14 cellular contexts compared by ENCODE assay signal in genomic region chr1:6899141-6899540, GRCh38.
A peak's percentile ranks its signal among the peaks of the same experiment; 100 is the strongest.
DNase-seq lines count a peak whose midpoint lies in the region; ATAC-seq and TF ChIP-seq lines count a peak whose summit lies in the region.
"Had no signal": no experiment of that assay in that cellular context is flagged by ENCODE, and none has a peak within 500 bp of the region (broad histone marks: within the 10 kb centered on the region; RNA-seq: fewer than 3 reads in every experiment).

No MANE protein-coding gene starts in this region.

- no peaks in the 10 kb centered on the region for H3K36me3 ChIP-seq in IMR-90 (ENCODE audit: control insufficient read depth, insufficient read depth, low read length)

- H3K9me3 ChIP-seq in IMR-90 (ENCODE audit: control insufficient read depth, insufficient read depth, low read length), result no peaks in the 10 kb centered on the region

- TF ChIP-seq CTCF in C4-2B (conservative IDR thresholded peaks at IDR 0.05) (no peak), IMR-90 (conservative IDR thresholded peaks at IDR 0.05; ENCODE audit: low read depth, low read length) (no peak), cardiac fibroblast (IDR thresholded peaks at IDR 0.05; ENCODE audit: low read depth, low read length) (no peak)

- intact Hi-C loops in IMR-90 (cut with micrococcal nuclease), result loop anchor here (10.0 kb wide), 1 partner anchor 316 kb away; no protein-coding TSS in a partner anchor
- intact Hi-C loops in cardiac septum (cut with DNase I), result loop anchor here (5.0 to 10.0 kb wide), 2 partner anchors 173 to 316 kb away; no protein-coding TSS in a partner anchor

- peaks cover 7% of the 10 kb centered on the region; the same call in 1 of the 2 replicates for H3K9me1 ChIP-seq in IMR-90 (ENCODE audit: insufficient read depth, low read length)

- no peak overlapping the region for H3K23ac ChIP-seq in IMR-90 (ENCODE audit: low read depth, low read length)

- no CpG with 5 or more reads among the region's 4 CpGs for WGBS in IMR-90 (ENCODE audit: extremely low coverage in 2 of 2, insufficient read length in 1 of 2), 2 experiments

- no peaks in the 10 kb centered on the region for H3K27me3 ChIP-seq in IMR-90 (ENCODE audit: control insufficient read depth, insufficient read depth, low read length)

- H3K27ac ChIP-seq in C4-2B, result peak overlapping the region; percentile 26; the same call in 1 of the 2 replicates
- no peak overlapping the region for H3K27ac ChIP-seq in IMR-90 (ENCODE audit: insufficient read depth, low read length)

- H3K4me2 ChIP-seq in IMR-90 (ENCODE audit: low read depth, low read length), result no peak overlapping the region

- H3K9ac ChIP-seq in IMR-90 (ENCODE audit: low read depth, low read length), result no peak overlapping the region

- in situ Hi-C loops in IMR-90 (cut with MboI; ENCODE audit: low sequenced_read_pairs), result loop anchor here (10.0 kb wide), 1 partner anchor 174 kb away; no protein-coding TSS in a partner anchor

- no peak overlapping the region for H2AK9ac ChIP-seq in IMR-90 (replicated peaks; ENCODE audit: low read depth, low read length, poor library complexity)

- dilution Hi-C loops in IMR-90 (cut with HindIII; ENCODE audit: low sequenced_read_pairs, unreplicated experiment), result no loop called here

- H4K8ac ChIP-seq in IMR-90 (ENCODE audit: low read depth in 2 of 2, low read length in 2 of 2), result no peak overlapping the region

- CTCF ChIA-PET in IMR-90 (lab: Yijun Ruan, JAX), result no interaction called here

- no peak for TF ChIP-seq POLR2A in IMR-90 (IDR thresholded peaks at IDR 0.05; ENCODE audit: low read depth, low read length)

- H4K20me1 ChIP-seq in IMR-90 (ENCODE audit: insufficient read depth, low read length), result no peaks in the 10 kb centered on the region

- H3K4me3 ChIP-seq in IMR-90 (ENCODE audit: insufficient read depth, low read depth, low read length) (no peak overlapping the region), cardiac fibroblast (replicated peaks in 1 of 2; ENCODE audit: low read depth in 2 of 2, low read length in 2 of 2) (no peak overlapping the region)

- no peak overlapping the region for H2BK5ac ChIP-seq in IMR-90 (ENCODE audit: low read depth, low read length, poor library complexity, severe bottlenecking)

- no peak overlapping the region for H4K91ac ChIP-seq in IMR-90 (ENCODE audit: insufficient read depth, low read depth, low read length)

- no peaks in the 10 kb centered on the region; a peak in 1 of 4 replicates for H3K79me1 ChIP-seq in IMR-90 (ENCODE audit: low read depth in 1 of 2, low read length in 2 of 2)

- H2BK20ac ChIP-seq in IMR-90 (ENCODE audit: low read depth, low read length), result no peak overlapping the region

- BruUV-seq in IMR-90 (replicated peaks; lab: Mats Ljungman, UMichigan), result no TSS peak

- no peak overlapping the region for H2AK5ac ChIP-seq in IMR-90 (ENCODE audit: low read depth, low read length)

- POLR2A ChIA-PET in IMR-90 (lab: Charles Lee; ENCODE audit: unreplicated experiment), result no interaction called here

- no peak overlapping the region for H2BK120ac ChIP-seq in IMR-90 (ENCODE audit: low read depth, low read length)

- H3K4ac ChIP-seq in IMR-90 (ENCODE audit: low read depth, low read length), result no peak overlapping the region

- peak; percentile 17; the same call in 1 of the 2 replicates for ATAC-seq in IMR-90 (ENCODE audit: low read depth)

- peaks cover 2% of the 10 kb centered on the region; the same call in 1 of the 2 replicates for H3K4me1 ChIP-seq in IMR-90 (ENCODE audit: control insufficient read depth, insufficient read depth, low read length)

- H3K18ac ChIP-seq in IMR-90 (ENCODE audit: low read depth, low read length), result no peak overlapping the region

- TF ChIP-seq RAD21 in IMR-90 (IDR thresholded peaks at IDR 0.05; ENCODE audit: low read length), result no peak

- no peak overlapping the region for H4K5ac ChIP-seq in IMR-90 (ENCODE audit: low read depth, low read length)

- no peak overlapping the region for H2BK15ac ChIP-seq in IMR-90 (ENCODE audit: low read depth, low read length)

- H2AFZ ChIP-seq in IMR-90 (replicated peaks; ENCODE audit: low read length, poor library complexity), result no peak overlapping the region

- DNase-seq in IMR-90 (peak; percentile 13), cardiac fibroblast (ENCODE audit: low read depth in 2 of 2) (peak; percentile 25 to 62), foreskin melanocyte (peak; percentile 32), UCSD-AML1 (lab: John Stamatoyannopoulos, UW; ENCODE audit: unreplicated experiment) (no peak), cardiac septum (ENCODE audit: low spot score) (no peak)
- no peak for DNase-seq in stimulated activated CD8-positive, alpha-beta memory T cell treated with anti-CD3 and anti-CD28 coated beads, Interleukin-4, amount 100 ng/mL, for 48 hours
- DNase-seq: H7, NCI-H1092, NCI-H1694, NCI-H2107, NCI-H446 treated with DMSO at 0.1 percent for 48 hours, NCI-H774, SIG-M5 had no signal

- H3K56ac ChIP-seq in IMR-90 (ENCODE audit: extremely low read depth, insufficient read depth, low read length), result no peak overlapping the region

- H3K14ac ChIP-seq in IMR-90 (replicated peaks; ENCODE audit: low read depth, low read length), result no peak overlapping the region

TF ChIP-seq in IMR-90, 13 proteins besides CTCF, POLR2A, EP300 and RAD21:
- TF ChIP-seq, protein P1, sequence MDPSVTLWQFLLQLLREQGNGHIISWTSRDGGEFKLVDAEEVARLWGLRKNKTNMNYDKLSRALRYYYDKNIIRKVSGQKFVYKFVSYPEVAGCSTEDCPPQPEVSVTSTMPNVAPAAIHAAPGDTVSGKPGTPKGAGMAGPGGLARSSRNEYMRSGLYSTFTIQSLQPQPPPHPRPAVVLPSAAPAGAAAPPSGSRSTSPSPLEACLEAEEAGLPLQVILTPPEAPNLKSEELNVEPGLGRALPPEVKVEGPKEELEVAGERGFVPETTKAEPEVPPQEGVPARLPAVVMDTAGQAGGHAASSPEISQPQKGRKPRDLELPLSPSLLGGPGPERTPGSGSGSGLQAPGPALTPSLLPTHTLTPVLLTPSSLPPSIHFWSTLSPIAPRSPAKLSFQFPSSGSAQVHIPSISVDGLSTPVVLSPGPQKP (IDR thresholded peaks at IDR 0.05; ENCODE audit: borderline replicate concordance, low read depth, low read length), result no peak
- no peak for TF ChIP-seq MAFK (IDR thresholded peaks at IDR 0.05; ENCODE audit: low read depth, low read length)
- TF ChIP-seq CHD1 (IDR thresholded peaks at IDR 0.05; ENCODE audit: low read depth, low read length), result no peak
- TF ChIP-seq MXI1 (IDR thresholded peaks at IDR 0.05; ENCODE audit: borderline replicate concordance, low read depth, low read length), result no peak
- no peak for TF ChIP-seq RCOR1 (IDR thresholded peaks at IDR 0.05; ENCODE audit: insufficient replicate concordance, low read length)
- no peak for TF ChIP-seq MAZ (IDR thresholded peaks at IDR 0.05; ENCODE audit: borderline replicate concordance, low read depth, low read length)
- no peak for TF ChIP-seq NFE2L2 (IDR thresholded peaks at IDR 0.05; ENCODE audit: low read depth, low read length)

Comparison
In these comparisons a context has a peak if more than half of its experiments do, and no peak if none do; other contexts are left out.
1. DNase-seq: peak in IMR-90 (single experiment), cardiac fibroblast (2 of 2) and foreskin melanocyte (single experiment); none in stimulated activated CD8-positive, alpha-beta memory T cell treated with anti-CD3 and anti-CD28 coated beads, Interleukin-4, amount 100 ng/mL, for 48 hours (single experiment), UCSD-AML1 (single experiment) and cardiac septum (single experiment).